In the genomic region with DNA sequence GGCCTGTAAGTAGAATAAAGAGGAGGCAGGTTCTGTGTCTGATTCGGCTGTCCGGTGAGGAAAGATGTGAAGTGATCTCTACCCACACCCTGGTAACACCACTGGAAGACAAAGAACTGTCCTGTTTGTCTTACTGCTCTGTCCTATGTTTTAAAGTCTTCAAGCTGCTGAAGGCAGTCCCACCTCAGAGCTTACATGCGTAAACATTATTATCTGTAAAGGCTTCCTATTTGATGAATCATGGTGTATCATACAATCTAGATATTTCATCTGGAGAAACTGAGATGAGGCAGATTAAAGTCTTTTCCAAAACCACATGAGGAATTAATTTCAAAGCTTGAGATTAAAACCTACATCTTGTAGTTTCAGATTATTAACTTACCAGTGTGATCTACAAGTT, we compare ENCODE assay signal across 11 cellular contexts.
DNase-seq lines count a peak whose midpoint lies in the region; ATAC-seq, FAIRE-seq and TF ChIP-seq lines count a peak whose summit lies in the region.
"Had no signal": no experiment of that assay in that cellular context is flagged by ENCODE, and none has a peak within 500 bp of the region (broad histone marks: within the 10 kb centered on the region; RNA-seq: fewer than 3 reads in every experiment).

No MANE protein-coding gene starts in this region.

- H3K4me2 ChIP-seq in PC-3 (ENCODE audit: low read length) (no peak overlapping the region; the same call in 1 of the 2 replicates), endothelial cell of umbilical vein (ENCODE audit: insufficient read depth, low read length) (no peak overlapping the region)

- no peaks in the 10 kb centered on the region for H4K20me1 ChIP-seq in PC-3 (ENCODE audit: low read length)
- no peaks in the 10 kb centered on the region for H4K20me1 ChIP-seq in endothelial cell of umbilical vein (replicated peaks; ENCODE audit: control insufficient read depth, extremely low read depth, insufficient read depth, low read length)

- ATAC-seq in PC-3 = peak; percentile 66
- ATAC-seq in omental fat pad (ENCODE audit: low FRiP score) = peak; percentile 43
- no peak for ATAC-seq in HG02852 (IDR thresholded peaks at IDR 0.05; ENCODE audit: unreplicated experiment)
- no peak for ATAC-seq in HG03521 (IDR thresholded peaks at IDR 0.05; ENCODE audit: unreplicated experiment)

- H3K4me1 ChIP-seq in PC-3 (ENCODE audit: insufficient read depth, low read length) (peaks cover 31% of the 10 kb centered on the region), endothelial cell of umbilical vein (ENCODE audit: control insufficient read depth, extremely low read depth, insufficient read depth, low read length) (peaks cover 29% of the 10 kb centered on the region)

- H3K9ac ChIP-seq in PC-3 (ENCODE audit: low read length) = peak overlapping the region; percentile 1; the same call in 1 of the 2 replicates
- H3K9ac ChIP-seq in endothelial cell of umbilical vein (replicated peaks; ENCODE audit: extremely low read depth, insufficient read depth, low read length) = no peak overlapping the region

- intact Hi-C loops in PC-3 (cut with micrococcal nuclease) = loop anchor here (10.0 kb wide), 1 partner anchor 280 kb away; no protein-coding TSS in a partner anchor
- intact Hi-C loops in endothelial cell of umbilical vein (cut with micrococcal nuclease) = loop anchor here (2.0 to 5.0 kb wide), 2 partner anchors 212 to 428 kb away; partner anchors contain the start of gene ZFP36L1

- H3K79me2 ChIP-seq in PC-3 (ENCODE audit: low read length) (no peaks in the 10 kb centered on the region), endothelial cell of umbilical vein (ENCODE audit: control insufficient read depth, insufficient read depth, low read length) (no peaks in the 10 kb centered on the region)

- H2AFZ ChIP-seq in PC-3 (ENCODE audit: low read length) (no peak overlapping the region), endothelial cell of umbilical vein (ENCODE audit: low read depth, low read length) (no peak overlapping the region)

- H3K4me3 ChIP-seq in PC-3 (ENCODE audit: low read length) (no peak overlapping the region), endothelial cell of umbilical vein (replicated peaks in 1 of 3; ENCODE audit: insufficient read depth in 1 of 3, low read depth in 1 of 3, low read length in 3 of 3) (no peak overlapping the region)

- FAIRE-seq in endothelial cell of umbilical vein (lab: Jason Lieb, UNC) (peak; percentile 56), D721Med (lab: Jason Lieb, UNC) (no peak)

- H3K9me2 ChIP-seq in PC-3 (replicated peaks; ENCODE audit: low read length) = no peaks in the 10 kb centered on the region

- no peak for TF ChIP-seq POLR2A in endothelial cell of umbilical vein (IDR thresholded peaks at IDR 0.05; ENCODE audit: low read depth, low read length)

- H3F3A ChIP-seq in PC-3 (ENCODE audit: low read length, unreplicated experiment) = no peaks in the 10 kb centered on the region

- BruUV-seq in PC-3 (replicated peaks; lab: Mats Ljungman, UMichigan) (no TSS peak), endothelial cell of umbilical vein (replicated peaks; lab: Mats Ljungman, UMichigan) (no TSS peak)

- TF ChIP-seq CTCF in PC-3 (conservative IDR thresholded peaks at IDR 0.05; ENCODE audit: low read depth, low read length) (no peak), endothelial cell of umbilical vein (IDR thresholded peaks at IDR 0.05; ENCODE audit: extremely low read depth in 1 of 2, insufficient read depth in 1 of 2, low read depth in 1 of 2, low read length in 2 of 2) (no peak), omental fat pad (IDR thresholded peaks at IDR 0.05) (no peak), D721Med (IDR thresholded peaks at IDR 0.05; ENCODE audit: insufficient read depth, missing control alignments) (no peak)

- no peaks in the 10 kb centered on the region for H3K27me3 ChIP-seq in PC-3 (ENCODE audit: low read length)
- H3K27me3 ChIP-seq in endothelial cell of umbilical vein (ENCODE audit: control insufficient read depth in 2 of 2, insufficient read depth in 2 of 2, low read length in 2 of 2) = no peaks in the 10 kb centered on the region
- H3K27me3 ChIP-seq: neutrophil had no signal

- H3K27ac ChIP-seq in PC-3 (ENCODE audit: low read length) = peak overlapping the region; percentile 31
- H3K27ac ChIP-seq in endothelial cell of umbilical vein (ENCODE audit: insufficient read depth, low read depth, low read length) = no peak overlapping the region
- H3K27ac ChIP-seq: neutrophil had no signal

- DNase-seq in AG08396 (ENCODE audit: low spot score) = peak; percentile 12
- peak; percentile 84 for DNase-seq in PC-3
- peak; percentile 43 for DNase-seq in endothelial cell of umbilical vein (ENCODE audit: low read depth, low spot score)
- no peak for DNase-seq in omental fat pad (ENCODE audit: low spot score)
- no peak for DNase-seq in NCI-H187 treated with DMSO at 0.1 percent for 48 hours (lab: John Stamatoyannopoulos, UW)
- no peak for DNase-seq in D721Med (ENCODE audit: insufficient read length, low spot score)
- DNase-seq: effector CD4-positive, alpha-beta T cell; NCI-H526 treated with DMSO at 0.1 percent for 48 hours had no signal

- no peaks in the 10 kb centered on the region for H3K36me3 ChIP-seq in PC-3 (ENCODE audit: low read depth, low read length)
- H3K36me3 ChIP-seq in endothelial cell of umbilical vein (ENCODE audit: control insufficient read depth in 2 of 2, extremely low read depth in 1 of 2, insufficient read depth in 2 of 2, low read length in 2 of 2) = no peaks in the 10 kb centered on the region
- H3K36me3 ChIP-seq: neutrophil had no signal

- dilution Hi-C loops in endothelial cell of umbilical vein (cut with MboI; ENCODE audit: extremely low pct_ligation_motif_present, low sequenced_read_pairs) = no loop called here

- POLR2A ChIA-PET in PC-3 (lab: Charles Lee; ENCODE audit: unreplicated experiment) (no interaction called here), endothelial cell of umbilical vein (lab: Charles Lee) (interaction anchor here (1.0 kb wide), 1 partner anchor 428 kb away, joined by 4 read pairs; the partner anchor contains the start of gene ZFP36L1)

- H3K9me3 ChIP-seq in PC-3 (ENCODE audit: low read length) = no peaks in the 10 kb centered on the region
- no peaks in the 10 kb centered on the region for H3K9me3 ChIP-seq in endothelial cell of umbilical vein (replicated peaks; ENCODE audit: control insufficient read depth, insufficient read depth, low read length)
- H3K9me3 ChIP-seq: neutrophil had no signal

- CTCF ChIA-PET in PC-3 (lab: Charles Lee) (no interaction called here), endothelial cell of umbilical vein (lab: Charles Lee) (interaction anchor here (1.4 to 1.9 kb wide), 2 partner anchors 9 to 13 kb away, joined by 4 read pairs; no protein-coding TSS in a partner anchor)

- no peaks in the 10 kb centered on the region for H3K9me1 ChIP-seq in endothelial cell of umbilical vein (replicated peaks; ENCODE audit: control insufficient read depth, extremely low read depth, insufficient read depth, low read length)

TF ChIP-seq in endothelial cell of umbilical vein, 7 proteins besides CTCF, POLR2A, EP300 and RAD21:
- TF ChIP-seq POLR2AphosphoS5 (IDR thresholded peaks at IDR 0.05; ENCODE audit: insufficient read depth, low read depth, low read length) = no peak
- no peak for TF ChIP-seq EZH2 (IDR thresholded peaks at IDR 0.05; ENCODE audit: borderline replicate concordance, low read depth, low read length, severe bottlenecking)
- no peak for TF ChIP-seq MYC (IDR thresholded peaks at IDR 0.05; ENCODE audit: low read depth, low read length)
- peak; percentile 76 for TF ChIP-seq FOS (IDR thresholded peaks at IDR 0.05; ENCODE audit: borderline replicate concordance, insufficient read depth, low read length)
- peak; percentile 33 for TF ChIP-seq JUN (IDR thresholded peaks at IDR 0.05; ENCODE audit: borderline replicate concordance, insufficient read depth, insufficient read length, low read depth)
- TF ChIP-seq, protein P1, sequence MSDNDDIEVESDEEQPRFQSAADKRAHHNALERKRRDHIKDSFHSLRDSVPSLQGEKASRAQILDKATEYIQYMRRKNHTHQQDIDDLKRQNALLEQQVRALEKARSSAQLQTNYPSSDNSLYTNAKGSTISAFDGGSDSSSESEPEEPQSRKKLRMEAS (IDR thresholded peaks at IDR 0.05; ENCODE audit: insufficient read depth, insufficient read length) = no peak
- TF ChIP-seq GATA2 (IDR thresholded peaks at IDR 0.05; ENCODE audit: insufficient read depth, insufficient read length, low read depth, low read length) = peak; percentile 92

Comparison
In these comparisons a context has a peak if more than half of its experiments do, and no peak if none do; other contexts are left out.
1. DNase-seq: peak in AG08396 (single experiment), PC-3 (single experiment) and endothelial cell of umbilical vein (single experiment); none in omental fat pad (single experiment), NCI-H187 treated with DMSO at 0.1 percent for 48 hours (single experiment) and D721Med (single experiment).
2. ATAC-seq: peak in PC-3 (single experiment) and omental fat pad (single experiment); none in HG02852 (single experiment) and HG03521 (single experiment).